Comparison of ENCODE assay signal across 8 cellular contexts in the genomic region with DNA sequence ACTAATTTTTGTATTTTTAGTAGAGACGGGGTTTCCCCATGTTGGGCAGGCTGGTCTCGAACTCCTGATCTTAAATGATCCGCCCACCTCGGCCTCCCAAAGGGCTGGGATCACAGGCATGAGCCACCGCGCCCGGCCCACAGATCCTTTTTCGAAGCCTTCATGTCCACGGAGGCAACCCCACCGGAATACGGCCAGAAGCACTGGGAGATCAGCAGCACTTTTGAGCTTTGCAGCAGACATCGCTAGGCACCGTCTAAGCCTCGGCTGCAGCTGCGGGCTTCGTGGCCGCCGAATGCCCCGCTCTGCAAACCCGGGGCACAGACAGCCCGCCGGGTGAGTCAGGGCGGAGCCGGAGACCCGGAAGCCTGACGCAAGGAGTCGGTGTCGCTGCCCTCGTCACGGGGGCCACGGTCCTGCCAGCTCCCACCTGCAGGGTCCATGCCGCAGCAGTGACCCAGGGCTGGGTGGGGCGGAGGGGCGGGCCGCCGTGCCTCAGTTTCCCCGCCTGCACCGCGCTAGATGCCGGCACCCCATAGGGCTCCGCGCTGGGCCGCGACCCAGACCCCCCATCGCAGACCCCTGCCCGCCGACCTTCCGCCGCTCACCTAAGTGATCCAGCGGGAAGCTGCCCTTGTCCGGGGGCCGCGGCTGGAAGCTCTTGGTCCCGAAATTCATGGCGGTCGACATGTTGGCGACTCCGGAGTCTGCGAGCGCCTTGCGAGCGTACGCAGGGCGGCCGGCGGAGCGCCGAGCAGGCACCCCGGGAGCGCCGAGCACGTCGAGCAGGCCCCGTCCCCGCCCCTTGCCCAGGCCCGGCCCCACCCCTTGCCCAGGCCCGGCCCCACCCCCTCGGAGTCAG. TPM values are rescaled to one million over a fixed set of nuclear protein-coding genes. Genes with fewer than 3 reads are reported as not detected.
DNase-seq lines count a peak whose midpoint lies in the region; ATAC-seq and TF ChIP-seq lines count a peak whose summit lies in the region.

A gene with protein sequence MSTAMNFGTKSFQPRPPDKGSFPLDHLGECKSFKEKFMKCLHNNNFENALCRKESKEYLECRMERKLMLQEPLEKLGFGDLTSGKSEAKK (minus strand): TSS at position 730 of the 862 bp plus-strand sequence. CDS start 40 bp downstream, at position 690.

- DNase-seq in AG09309 (ENCODE audit: low read depth) (peak; percentile 55), NCI-H510A treated with DMSO at 0.1 percent for 48 hours (lab: John Stamatoyannopoulos, UW) (peak; percentile 6), chondrocyte (ENCODE audit: low spot score) (no peak)
- DNase-seq in activated CD4-positive, alpha-beta T cell treated with anti-CD3 and anti-CD28 coated beads for 36 hours = peak; percentile 96
- DNase-seq in stimulated activated CD4-positive, alpha-beta T cell treated with anti-CD3 and anti-CD28 coated beads, Interleukin-1b, Interleukin-23, amount 100 ng/mL, for 1 hour (ENCODE audit: low read depth in 2 of 2) = peak; percentile 79 to 86

- no peaks in the 10 kb centered on the region for H3K9me3 Mint-ChIP-seq in activated CD4-positive, alpha-beta T cell treated with anti-CD3 and anti-CD28 coated beads for 36 hours (ENCODE audit: low read depth)
- H3K9me3 Mint-ChIP-seq in chondrocyte (ENCODE audit: low read depth) = no peaks in the 10 kb centered on the region

- peak within 1 kb of the TSS; percentile 67 for H3K4me3 ChIP-seq in AG09309 (ENCODE audit: control insufficient read depth, low read depth, low read length)

- peak within 1 kb of the TSS; percentile 94 for H3K4me3 Mint-ChIP-seq in activated CD4-positive, alpha-beta T cell treated with anti-CD3 and anti-CD28 coated beads for 36 hours
- H3K4me3 Mint-ChIP-seq in chondrocyte (ENCODE audit: unreplicated experiment) = peak within 1 kb of the TSS; percentile 90

- intact Hi-C loops in activated CD4-positive, alpha-beta T cell treated with anti-CD3 and anti-CD28 coated beads for 36 hours (cut with DNase I, micrococcal nuclease) = loop anchor here (1.0 to 10.0 kb wide), 18 partner anchors 18 to 826 kb away; a partner anchor contains a TSS

- ATAC-seq in GM19023 (IDR thresholded peaks at IDR 0.05; ENCODE audit: unreplicated experiment) (peak; percentile 80), HG03196 (IDR thresholded peaks at IDR 0.05; ENCODE audit: unreplicated experiment) (peak; percentile 72)
- peak; percentile 93 for ATAC-seq in activated CD4-positive, alpha-beta T cell treated with anti-CD3 and anti-CD28 coated beads for 36 hours

- POLR2A ChIA-PET in activated CD4-positive, alpha-beta T cell treated with anti-CD3 and anti-CD28 coated beads for 36 hours (lab: Charles Lee) = interaction anchor here (0.6 to 1.7 kb wide), 4 partner anchors 12 to 179 kb away, joined by 3 to 6 read pairs (median 4); a partner anchor contains a TSS

- peaks cover 30% of the 10 kb centered on the region for H3K4me1 Mint-ChIP-seq in activated CD4-positive, alpha-beta T cell treated with anti-CD3 and anti-CD28 coated beads for 36 hours
- H3K4me1 Mint-ChIP-seq in chondrocyte (ENCODE audit: low read depth) = peaks cover 13% of the 10 kb centered on the region

- H3K27ac ChIP-seq in layer of hippocampus (ENCODE audit: low read depth, low read length) = peak within 1 kb of the TSS; percentile 84

- H3K27ac Mint-ChIP-seq in activated CD4-positive, alpha-beta T cell treated with anti-CD3 and anti-CD28 coated beads for 36 hours = peak within 1 kb of the TSS; percentile 94
- peak within 1 kb of the TSS; percentile 94 for H3K27ac Mint-ChIP-seq in chondrocyte (ENCODE audit: unreplicated experiment)

- no peaks in the 10 kb centered on the region for H3K27me3 ChIP-seq in layer of hippocampus (ENCODE audit: control insufficient read depth, insufficient read depth, low read length)

- peaks cover 31% of the 10 kb centered on the region for H3K36me3 Mint-ChIP-seq in activated CD4-positive, alpha-beta T cell treated with anti-CD3 and anti-CD28 coated beads for 36 hours (ENCODE audit: low read depth)
- H3K36me3 Mint-ChIP-seq in chondrocyte (ENCODE audit: low read depth) = peaks cover 10% of the 10 kb centered on the region

- no peaks in the 10 kb centered on the region for H3K27me3 Mint-ChIP-seq in activated CD4-positive, alpha-beta T cell treated with anti-CD3 and anti-CD28 coated beads for 36 hours
- H3K27me3 Mint-ChIP-seq in chondrocyte (ENCODE audit: low read depth) = no peaks in the 10 kb centered on the region

- CTCF ChIA-PET in activated CD4-positive, alpha-beta T cell treated with anti-CD3 and anti-CD28 coated beads for 36 hours (lab: Charles Lee) = interaction anchor here (1.0 to 1.6 kb wide), 4 partner anchors 18 to 101 kb away, joined by 3 to 10 read pairs (median 6); no protein-coding TSS in a partner anchor

- TF ChIP-seq CTCF in AG09309 (IDR thresholded peaks at IDR 0.05; ENCODE audit: control insufficient read depth, insufficient read depth, low read depth, low read length, missing control alignments) = no peak
- TF ChIP-seq CTCF in chondrocyte (IDR thresholded peaks at IDR 0.05) = peak; percentile 13

RNA-seq across cellular contexts. Expression of the gene that starts here (rescaled TPM):
- total RNA-seq in activated CD4-positive, alpha-beta T cell treated with anti-CD3 and anti-CD28 coated beads for 36 hours = 10 to 100 TPM; 11.3 to 14.6 TPM
- 9.2 to 9.6 TPM (median 9.5 TPM) in 3 replicates for total RNA-seq in chondrocyte
